Comparison of ENCODE assay signal across 8 cellular contexts in genomic region chr19:55632463-55632834, GRCh38. TPM values are rescaled to one million over a fixed set of nuclear protein-coding genes. Genes with fewer than 3 reads are reported as not detected.
DNase-seq lines count a peak whose midpoint lies in the region; ATAC-seq and TF ChIP-seq lines count a peak whose summit lies in the region.

No MANE protein-coding gene starts in this region.

- H3K27me3 Mint-ChIP-seq in activated CD4-positive, alpha-beta T cell treated with anti-CD3 and anti-CD28 coated beads, Interleukin-2, amount 10 ng/mL, durations not matched to agents 7 days and 5 days = peaks cover 10% of the 10 kb centered on the region

- H3K36me3 ChIP-seq in colonic mucosa = no peaks in the 10 kb centered on the region

- peaks cover 21% of the 10 kb centered on the region for H3K36me3 Mint-ChIP-seq in activated CD4-positive, alpha-beta T cell treated with anti-CD3 and anti-CD28 coated beads, Interleukin-2, amount 10 ng/mL, durations not matched to agents 7 days and 5 days (ENCODE audit: low read depth)

- peak; percentile 96 for DNase-seq in CD1c-positive myeloid dendritic cell (ENCODE audit: extremely low spot score)
- DNase-seq in NCI-H748 treated with DMSO at 0.1 percent for 48 hours (lab: John Stamatoyannopoulos, UW) = peak; percentile 85
- DNase-seq in activated CD4-positive, alpha-beta T cell treated with anti-CD3 and anti-CD28 coated beads, Interleukin-2, amount 10 ng/mL, durations not matched to agents 7 days and 5 days = peak; percentile 95
- peak; percentile 97 for DNase-seq in colonic mucosa
- peak; percentile 95 to 97 for DNase-seq in lower leg skin (ENCODE audit: low spot score in 2 of 2)
- DNase-seq in stimulated activated CD4-positive, alpha-beta T cell treated with anti-CD3 and anti-CD28 coated beads, TNF-alpha, amount 100 ng/mL, for 24 hours (ENCODE audit: low read depth in 3 of 3) = peak; percentile 74 to 92 (median 77)

- peaks cover 12% of the 10 kb centered on the region for H3K4me1 ChIP-seq in colonic mucosa

- CTCF ChIA-PET in activated CD4-positive, alpha-beta T cell treated with anti-CD3 and anti-CD28 coated beads, Interleukin-2, amount 10 ng/mL, durations not matched to agents 7 days and 5 days (lab: Charles Lee) = interaction anchor here (0.6 to 4.5 kb wide), 23 partner anchors 8 to 1402 kb away, joined by 3 to 36 read pairs (median 4); partner anchors contain the start of genes CCDC106, FIZ1, NAT14 and U2AF2

- H3K27me3 ChIP-seq in colonic mucosa = no peaks in the 10 kb centered on the region

- H3K4me3 Mint-ChIP-seq in activated CD4-positive, alpha-beta T cell treated with anti-CD3 and anti-CD28 coated beads, Interleukin-2, amount 10 ng/mL, durations not matched to agents 7 days and 5 days = no peak overlapping the region

- no peak for TF ChIP-seq POLR2A in lower leg skin (IDR thresholded peaks at IDR 0.05)

- H3K9me3 ChIP-seq in colonic mucosa = no peaks in the 10 kb centered on the region

- peak overlapping the region; percentile 33 for H3K27ac Mint-ChIP-seq in activated CD4-positive, alpha-beta T cell treated with anti-CD3 and anti-CD28 coated beads, Interleukin-2, amount 10 ng/mL, durations not matched to agents 7 days and 5 days

- no peaks in the 10 kb centered on the region for H3K9me3 Mint-ChIP-seq in activated CD4-positive, alpha-beta T cell treated with anti-CD3 and anti-CD28 coated beads, Interleukin-2, amount 10 ng/mL, durations not matched to agents 7 days and 5 days

- no peak overlapping the region for H3K27ac ChIP-seq in colonic mucosa

- H3K9ac ChIP-seq in colonic mucosa (ENCODE audit: low read depth in 2 of 2, low read length in 2 of 2) = no peak overlapping the region

- peaks cover 49% of the 10 kb centered on the region for H3K4me1 Mint-ChIP-seq in activated CD4-positive, alpha-beta T cell treated with anti-CD3 and anti-CD28 coated beads, Interleukin-2, amount 10 ng/mL, durations not matched to agents 7 days and 5 days

- ATAC-seq in HG03520 (IDR thresholded peaks at IDR 0.05; ENCODE audit: unreplicated experiment) (peak; percentile 47), HG03139 (IDR thresholded peaks at IDR 0.05; ENCODE audit: unreplicated experiment) (no peak)

- WGBS in lower leg skin, 2 donors = 17 to 28% methylated on average over 3 of the region's 3 CpGs

- no peak overlapping the region for H3K4me3 ChIP-seq in colonic mucosa
- H3K4me3 ChIP-seq in lower leg skin (ENCODE audit: low read depth, poor library complexity, severe bottlenecking) = no peak overlapping the region

- TF ChIP-seq CTCF in colonic mucosa (IDR thresholded peaks at IDR 0.05) = peak; percentile 72
- peak in 2 of 3 donors; percentile 37 to 71 for TF ChIP-seq CTCF in lower leg skin (IDR thresholded peaks at IDR 0.05)

- intact Hi-C loops in colonic mucosa (cut with DNase I) = loop anchor here (5.0 kb wide), 1 partner anchor 175 kb away; no protein-coding TSS in a partner anchor
- intact Hi-C loops in lower leg skin (cut with DNase I; ENCODE audit: low total_unique reads) = loop anchor here (5.0 kb wide), 1 partner anchor 115 kb away; no protein-coding TSS in a partner anchor

- POLR2A ChIA-PET in activated CD4-positive, alpha-beta T cell treated with anti-CD3 and anti-CD28 coated beads, Interleukin-2, amount 10 ng/mL, durations not matched to agents 7 days and 5 days (lab: Charles Lee) = no interaction called here

RNA-seq across cellular contexts. Expression of gene ZNF784, which starts 8.1 kb away (rescaled TPM):
- total RNA-seq in activated CD4-positive, alpha-beta T cell treated with anti-CD3 and anti-CD28 coated beads, Interleukin-2, amount 10 ng/mL, durations not matched to agents 7 days and 5 days = 1 to 10 TPM; 4.3 to 5.8 TPM
- total RNA-seq in colonic mucosa (10 to 100 TPM in 1 of 2 donors, 1 to 10 TPM in 1; 9.9 to 10.2 TPM), lower leg skin (10 to 100 TPM in 2 of 4 donors, 1 to 10 TPM in 2; 5.7 to 10.3 (median 8.3) TPM)

RNA-seq across cellular contexts. Expression of gene ZNF580, which starts 8.4 kb away (rescaled TPM):
- 10 to 100 TPM; 44.6 to 45.9 TPM for total RNA-seq in activated CD4-positive, alpha-beta T cell treated with anti-CD3 and anti-CD28 coated beads, Interleukin-2, amount 10 ng/mL, durations not matched to agents 7 days and 5 days
- total RNA-seq in colonic mucosa (10 to 100 TPM; 18.0 to 28.6 TPM), lower leg skin (10 to 100 TPM; 14.1 to 38.0 (median 22.9) TPM)

RNA-seq across cellular contexts. Expression of gene ZNF581, which starts 11.0 kb away (rescaled TPM):
- total RNA-seq in activated CD4-positive, alpha-beta T cell treated with anti-CD3 and anti-CD28 coated beads, Interleukin-2, amount 10 ng/mL, durations not matched to agents 7 days and 5 days = 10 to 100 TPM; 24.1 to 25.5 TPM
- total RNA-seq in colonic mucosa = 10 to 100 TPM; 16.0 to 20.3 TPM
- total RNA-seq in lower leg skin = 10 to 100 TPM; 20.1 to 27.3 (median 22.8) TPM

RNA-seq across cellular contexts. Expression of gene CCDC106, which starts 15.6 kb away (rescaled TPM):
- 1 to 10 TPM; 8.3 to 8.8 TPM for total RNA-seq in activated CD4-positive, alpha-beta T cell treated with anti-CD3 and anti-CD28 coated beads, Interleukin-2, amount 10 ng/mL, durations not matched to agents 7 days and 5 days
- total RNA-seq in colonic mucosa (1 to 10 TPM; 2.6 to 4.8 TPM), lower leg skin (10 to 100 TPM in 1 of 4 donors, 1 to 10 TPM in 3; 7.9 to 10.4 (median 8.5) TPM)

RNA-seq across cellular contexts. Expression of gene U2AF2, which starts 22.4 kb away (rescaled TPM):
- total RNA-seq in activated CD4-positive, alpha-beta T cell treated with anti-CD3 and anti-CD28 coated beads, Interleukin-2, amount 10 ng/mL, durations not matched to agents 7 days and 5 days = 100 to 1,000 TPM; 239 to 281 TPM
- total RNA-seq in colonic mucosa = 100 to 1,000 TPM; 146 to 289 TPM
- 100 to 1,000 TPM in 3 of 4 donors, 10 to 100 TPM in 1; 78.8 to 149 (median 106) TPM for total RNA-seq in lower leg skin
